34 cellular contexts compared by ENCODE assay signal in the genomic region with DNA sequence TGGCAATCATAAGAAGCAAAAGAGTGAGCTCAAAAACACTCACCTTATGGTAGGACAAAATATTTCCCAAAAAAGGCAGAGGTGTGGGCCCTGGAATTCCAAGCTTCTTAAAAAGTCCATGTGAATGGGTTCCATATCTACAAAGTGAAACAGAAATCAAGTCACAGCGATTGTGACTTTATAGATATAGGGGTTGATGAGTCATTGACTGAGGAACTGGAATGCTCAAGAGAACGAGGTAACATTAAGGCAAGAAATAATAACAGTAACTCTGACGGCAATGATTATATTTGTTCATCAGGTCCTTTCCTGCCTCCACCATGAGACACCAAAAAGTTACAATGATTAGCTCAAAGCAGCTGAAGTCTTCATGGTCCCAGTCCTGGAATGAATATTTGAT. TPM values are rescaled to one million over a fixed set of nuclear protein-coding genes. Genes with fewer than 3 reads are reported as not detected.
"Had no signal": no experiment of that assay in that cellular context is flagged by ENCODE, and none has a peak within 500 bp of the region (broad histone marks: within the 10 kb centered on the region; RNA-seq: fewer than 3 reads in every experiment).

No MANE protein-coding gene starts in this region.

- H3K27ac ChIP-seq: colonic mucosa, epithelial cell of prostate, esophagus squamous epithelium, gastrocnemius medialis, heart right ventricle, left ventricle myocardium inferior, lower lobe of right lung had no signal

- H3K36me3 ChIP-seq: colonic mucosa, esophagus squamous epithelium, gastrocnemius medialis, heart right ventricle, left ventricle myocardium inferior, lower lobe of right lung had no signal

- H3K4me1 ChIP-seq: colonic mucosa, heart right ventricle, left ventricle myocardium inferior, lower lobe of right lung had no signal

- DNase-seq: colonic mucosa; cortex of kidney; effector CD8-positive, alpha-beta T cell; effector memory CD8-positive, alpha-beta T cell; endodermal cell; erythroblast; esophagus squamous epithelium; foreskin fibroblast; foreskin melanocyte; gastrocnemius medialis; glutamatergic neuron; head of caudate nucleus; heart right ventricle; hippocampal formation; left cardiac atrium; left ventricle myocardium inferior; lower lobe of right lung; mesenchymal stem cell; mucosa of descending colon; naive B cell; naive thymus-derived CD8-positive, alpha-beta T cell had no signal

- H3K9me3 ChIP-seq: colonic mucosa, esophagus squamous epithelium, gastrocnemius medialis, lower lobe of right lung, mucosa of descending colon had no signal

- H3K27me3 ChIP-seq: colonic mucosa, esophagus squamous epithelium, gastrocnemius medialis had no signal

- FAIRE-seq: endometrium, islet of Langerhans, keratinocyte had no signal

- ATAC-seq: effector memory CD8-positive, alpha-beta T cell; esophagus mucosa; gastrocnemius medialis; heart right ventricle; left cardiac atrium; lower lobe of right lung; mucosa of descending colon; naive thymus-derived CD8-positive, alpha-beta T cell had no signal

- H3K4me3 ChIP-seq: colonic mucosa, esophagus squamous epithelium, gastrocnemius medialis, heart right ventricle, left ventricle myocardium inferior, lower lobe of right lung, mucosa of descending colon had no signal

RNA-seq across cellular contexts. Expression of a gene that starts 4.0 kb away (rescaled TPM):
- total RNA-seq: dermis microvascular lymphatic vessel endothelial cell; esophagus squamous epithelium; glomerular endothelial cell; heart right ventricle; kidney epithelial cell; left ventricle myocardium inferior; lower lobe of right lung; lung microvascular endothelial cell; mesothelial cell of epicardium; naive thymus-derived CD8-positive, alpha-beta T cell had no signal
- polyA plus RNA-seq: heart right ventricle, keratinocyte had no signal

RNA-seq across cellular contexts. Expression of a gene that starts 45.0 kb away (rescaled TPM):
- total RNA-seq: colonic mucosa; dermis microvascular lymphatic vessel endothelial cell; endodermal cell; esophagus mucosa; esophagus squamous epithelium; glomerular endothelial cell; heart right ventricle; kidney epithelial cell; left cardiac atrium; left ventricle myocardium inferior; lung microvascular endothelial cell; mesenteric fat pad; mesothelial cell of epicardium; naive thymus-derived CD8-positive, alpha-beta T cell had no signal
- polyA plus RNA-seq: heart right ventricle; keratinocyte; naive thymus-derived CD8-positive, alpha-beta T cell had no signal

RNA-seq across cellular contexts. Expression of a gene that starts 47.9 kb away (rescaled TPM):
- total RNA-seq: colonic mucosa, dermis microvascular lymphatic vessel endothelial cell, esophagus mucosa, esophagus squamous epithelium, glomerular endothelial cell, kidney epithelial cell, left ventricle myocardium inferior, lower leg skin, lower lobe of right lung, lung microvascular endothelial cell, mesothelial cell of epicardium, mucosa of descending colon, myocyte had no signal
- polyA plus RNA-seq: heart right ventricle; keratinocyte; naive thymus-derived CD8-positive, alpha-beta T cell had no signal
